ENCODE assay signal across 8 cellular contexts in genomic region chr5:176812269-176813259, GRCh38. TPM values are rescaled to one million over a fixed set of nuclear protein-coding genes. Genes with fewer than 3 reads are reported as not detected.
DNase-seq lines count a peak whose midpoint lies in the region; ATAC-seq and TF ChIP-seq lines count a peak whose summit lies in the region.

No MANE protein-coding gene starts in this region.

- H3K27me3 Mint-ChIP-seq in T-cell = peaks cover 59 to 76% of the 10 kb centered on the region in 2 donors

- ATAC-seq in T-cell (replicated peaks in 1 of 4) (no peak), HG02610 (IDR thresholded peaks at IDR 0.05; ENCODE audit: unreplicated experiment) (no peak)

- CTCF ChIA-PET in T-cell (lab: Charles Lee) = no interaction called here

- H3K9me3 Mint-ChIP-seq in T-cell = no peaks in the 10 kb centered on the region

- H3K27ac Mint-ChIP-seq in T-cell = no peak overlapping the region

- H3K36me3 Mint-ChIP-seq in T-cell = no peaks in the 10 kb centered on the region

- peak overlapping the region in 2 of 3 donors; percentile 25 to 80 for H3K4me3 Mint-ChIP-seq in T-cell

- H3K4me1 Mint-ChIP-seq in T-cell = peaks cover 16 to 21% (median 20%) of the 10 kb centered on the region in 3 donors

- DNase-seq in AML-193 (lab: John Stamatoyannopoulos, UW) (peak; percentile 35 to 49), GM13977 (ENCODE audit: low spot score) (peak; percentile 72), T-cell (no peak), iris pigment epithelial cell (ENCODE audit: low read depth) (peak; percentile 40), A172 (ENCODE audit: low spot score) (no peak), KG1 (lab: John Stamatoyannopoulos, UW) (no peak)
- DNase-seq in activated CD4-positive, alpha-beta T cell treated with anti-CD3 and anti-CD28 coated beads, Interleukin-2, amount 50 U/mL, for 1 hour = no peak

- POLR2A ChIA-PET in T-cell (lab: Charles Lee) = no interaction called here

- in situ Hi-C loops in GM13977 (cut with MboI; ENCODE audit: low pct_unique_long_range_greater_than_20kb, low sequenced_read_pairs, unreplicated experiment) = no loop called here

- TF ChIP-seq CTCF in GM13977 (IDR thresholded peaks at IDR 0.05; ENCODE audit: extremely low read depth, insufficient read depth, missing control alignments) = peak; percentile 68

RNA-seq across cellular contexts. Expression of gene UNC5A, which starts 2.2 kb away (rescaled TPM):
- total RNA-seq in T-cell = not detected
- total RNA-seq in A172 (2014; rRNA removed; shearing (Covaris generic)) = 2.9 and 3.4 TPM in 2 replicates

Comparison
In these comparisons a context has a peak if more than half of its experiments do, and no peak if none do; other contexts are left out.
1. DNase-seq: peak in AML-193 (2 of 2), GM13977 (single experiment) and iris pigment epithelial cell (single experiment); none in T-cell (0 of 34), A172 (single experiment), activated CD4-positive, alpha-beta T cell treated with anti-CD3 and anti-CD28 coated beads, Interleukin-2, amount 50 U/mL, for 1 hour (single experiment) and KG1 (single experiment).